ENCODE assay signal across 10 cellular contexts in the genomic region with DNA sequence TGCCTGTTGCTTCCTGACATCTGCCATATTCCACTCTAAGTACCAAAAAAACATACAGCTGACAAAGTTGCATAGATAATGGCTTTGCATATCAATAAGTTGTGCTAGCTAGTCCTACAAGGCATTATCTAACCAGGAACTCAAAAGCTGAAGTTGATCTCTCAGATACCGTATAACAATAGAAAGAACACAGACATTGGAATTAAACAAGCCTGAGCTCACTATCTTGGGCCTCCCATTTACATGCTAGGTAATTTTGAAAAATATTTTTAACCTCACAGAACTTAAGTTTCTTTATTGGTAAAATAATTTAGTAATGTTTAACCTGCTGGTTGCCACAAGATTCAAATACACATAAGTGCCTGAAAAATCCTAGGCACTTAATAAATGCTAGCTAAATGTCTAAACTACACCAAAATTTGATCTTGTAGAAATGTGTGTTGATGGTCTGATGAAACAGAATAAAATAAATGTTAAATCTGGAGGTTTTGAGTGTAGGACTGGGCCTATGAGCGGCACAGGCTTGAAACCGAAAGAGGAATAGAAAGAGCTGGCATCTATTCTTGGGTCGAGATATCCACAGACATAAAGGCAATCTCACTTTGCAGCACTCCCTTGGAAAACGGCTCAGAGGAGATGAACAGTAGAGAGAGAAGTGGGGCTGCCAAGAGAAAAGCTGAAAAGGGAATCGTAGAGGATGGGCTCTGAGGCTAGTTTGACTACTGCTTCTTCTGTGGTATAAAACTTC. TPM values are rescaled to one million over a fixed set of nuclear protein-coding genes. Genes with fewer than 3 reads are reported as not detected.
DNase-seq lines count a peak whose midpoint lies in the region; ATAC-seq and TF ChIP-seq lines count a peak whose summit lies in the region.
"Had no signal": no experiment of that assay in that cellular context is flagged by ENCODE, and none has a peak within 500 bp of the region (broad histone marks: within the 10 kb centered on the region; RNA-seq: fewer than 3 reads in every experiment).

No MANE protein-coding gene starts in this region.

- H3K4me1 Mint-ChIP-seq in H9 (peaks cover 8 to 10% of the 10 kb centered on the region in 2 experiments), natural killer cell (no peaks in the 10 kb centered on the region)

- H3K23ac ChIP-seq in H9 (ENCODE audit: insufficient read length, low read depth, low read length): no peak overlapping the region

- H2BK120ac ChIP-seq in H9 (ENCODE audit: low read depth, low read length, poor library complexity, severe bottlenecking): no peak overlapping the region

- H3K4me2 ChIP-seq in H9 (ENCODE audit: insufficient read depth, insufficient read length, low read length): no peak overlapping the region

- no peak overlapping the region for H2BK15ac ChIP-seq in H9 (ENCODE audit: low read depth, low read length)

- H3K14ac ChIP-seq in H9 (ENCODE audit: insufficient read depth, low read length): no peak overlapping the region

- H3K18ac ChIP-seq in H9 (ENCODE audit: insufficient read length, low read depth, low read length): no peak overlapping the region

- WGBS in H9 (ENCODE audit: extremely low coverage, insufficient read length, low lambda C conversion rate): no CpG with 5 or more reads among the region's 6 CpGs

- no peak overlapping the region for H2BK5ac ChIP-seq in H9 (ENCODE audit: insufficient read length, low read length)

- no peak overlapping the region for H2BK12ac ChIP-seq in H9 (ENCODE audit: insufficient read length, low read depth, low read length)

- peak overlapping the region; percentile 12 for H2AFZ ChIP-seq in H9 (ENCODE audit: low read length)

- H3K27ac ChIP-seq in H9 (ENCODE audit: insufficient read length, low read depth, low read length): no peak overlapping the region

- ATAC-seq in GM19023 (IDR thresholded peaks at IDR 0.05; ENCODE audit: unreplicated experiment) (peak; percentile 77), HG03469 (IDR thresholded peaks at IDR 0.05; ENCODE audit: unreplicated experiment) (peak; percentile 86), natural killer cell (no peak)
- ATAC-seq: activated CD8-positive, alpha-beta T cell treated with anti-CD3 and anti-CD28 coated beads, Interleukin-2, amount 10 ng/mL, durations not matched to agents 7 days and 5 days had no signal

- H3K9me3 Mint-ChIP-seq in H9 (peaks cover 2 to 3% of the 10 kb centered on the region in 2 experiments; a peak in 1 of 5 replicates), natural killer cell (peaks cover 0 to 2% of the 10 kb centered on the region in 2 donors)

- no peak overlapping the region for H3K4ac ChIP-seq in H9 (ENCODE audit: low read depth, low read length)

- no peak overlapping the region for H4K91ac ChIP-seq in H9 (ENCODE audit: insufficient read length, low read depth, low read length)

- H2AK5ac ChIP-seq in H9 (ENCODE audit: insufficient read length, low read length): no peak overlapping the region

- no peak overlapping the region for H4K5ac ChIP-seq in H9 (ENCODE audit: insufficient read length, low read depth, low read length)

- H3K27me3 ChIP-seq in H9 (ENCODE audit: insufficient read depth, low read length): no peaks in the 10 kb centered on the region

- H3K27ac Mint-ChIP-seq in H9 (peak overlapping the region in 1 of 3 experiments; percentile 93; a peak in 1 of 7 replicates), natural killer cell (no peak overlapping the region)
- H3K27ac Mint-ChIP-seq: activated CD8-positive, alpha-beta T cell treated with anti-CD3 and anti-CD28 coated beads, Interleukin-2, amount 10 ng/mL, durations not matched to agents 7 days and 5 days had no signal

- H3K4me3 Mint-ChIP-seq in H9: no peak overlapping the region
- H3K4me3 Mint-ChIP-seq in natural killer cell: no peak overlapping the region
- H3K4me3 Mint-ChIP-seq: activated CD8-positive, alpha-beta T cell treated with anti-CD3 and anti-CD28 coated beads, Interleukin-2, amount 10 ng/mL, durations not matched to agents 7 days and 5 days had no signal

- no peak overlapping the region for H3K9ac ChIP-seq in H9 (ENCODE audit: extremely low read depth, insufficient read length, low read length)

- H3K9me3 ChIP-seq in H9 (ENCODE audit: control insufficient read depth, low read depth, low read length): no peaks in the 10 kb centered on the region

- H3K79me1 ChIP-seq in H9 (ENCODE audit: insufficient read depth, low read depth, low read length, poor library complexity, severe bottlenecking): no peaks in the 10 kb centered on the region

- no peaks in the 10 kb centered on the region for H4K20me1 ChIP-seq in H9 (ENCODE audit: control insufficient read depth, insufficient read depth, insufficient read length)

- H3K36me3 Mint-ChIP-seq in H9 (ENCODE audit: insufficient read depth in 1 of 3, low read depth in 3 of 3) (no peaks in the 10 kb centered on the region; a peak in 1 of 7 replicates), natural killer cell (no peaks in the 10 kb centered on the region)

- H3T11ph ChIP-seq in H9 (ENCODE audit: low read length): no peak overlapping the region

- H3K23me2 ChIP-seq in H9 (ENCODE audit: insufficient read length, low read depth, low read length, poor library complexity, severe bottlenecking): no peaks in the 10 kb centered on the region

- H4K8ac ChIP-seq in H9 (replicated peaks; ENCODE audit: insufficient read length, low read depth, low read length): no peak overlapping the region

- H3K27me3 Mint-ChIP-seq in H9 (ENCODE audit: low read depth): no peaks in the 10 kb centered on the region
- peaks cover 11 to 21% of the 10 kb centered on the region in 2 donors for H3K27me3 Mint-ChIP-seq in natural killer cell (ENCODE audit: low read depth in 2 of 2)

- DNase-seq in H9: no peak
- DNase-seq in inferior parietal cortex (ENCODE audit: extremely low spot score): peak; percentile 16
- no peak for DNase-seq in activated gamma-delta T cell treated with Interleukin-2 at 50 U/mL for 16 hours
- no peak for DNase-seq in activated CD4-positive, alpha-beta T cell treated with anti-CD3 and anti-CD28 coated beads for 4 hours
- DNase-seq in natural killer cell: no peak
- no peak for DNase-seq in stimulated activated CD4-positive, alpha-beta T cell treated with anti-CD3 and anti-CD28 coated beads, Interleukin-4, amount 100 ng/mL, for 4 hours
- DNase-seq: activated CD8-positive, alpha-beta T cell treated with anti-CD3 and anti-CD28 coated beads, Interleukin-2, amount 10 ng/mL, durations not matched to agents 7 days and 5 days; hippocampal formation had no signal

- H3K79me2 ChIP-seq in H9 (ENCODE audit: insufficient read depth, low read length): no peaks in the 10 kb centered on the region

- H3K4me1 ChIP-seq in H9 (ENCODE audit: insufficient read depth, low read length): no peaks in the 10 kb centered on the region; the same call in 1 of the 2 replicates

- H2BK20ac ChIP-seq in H9 (ENCODE audit: low read depth, low read length, poor library complexity, severe bottlenecking): no peak overlapping the region

- intact Hi-C loops in natural killer cell (cut with micrococcal nuclease): no loop called here

- H3K56ac ChIP-seq in H9 (ENCODE audit: insufficient read length, low read depth, low read length): no peak overlapping the region

- TF ChIP-seq CTCF in H9 (conservative IDR thresholded peaks at IDR 0.05) (no peak), natural killer cell (IDR thresholded peaks at IDR 0.05) (no peak)

RNA-seq across cellular contexts. Expression of gene TTC14, which starts 30.0 kb away (rescaled TPM):
- 28.4 and 30.4 TPM in 2 replicates for total RNA-seq in H9 (2021)
- 100 to 1,000 TPM in 2 of 3 donors, 10 to 100 TPM in 1; 92.9 to 115 (median 112) TPM for total RNA-seq in natural killer cell

Comparison
In these comparisons a context has a peak if more than half of its experiments do, and no peak if none do; other contexts are left out.
1. ATAC-seq: peak in GM19023 (single experiment) and HG03469 (single experiment); none in natural killer cell (0 of 3).